Comparison of ENCODE assay signal across 15 cellular contexts in genomic region chr14:98368214-98368613, GRCh38.
A peak's percentile ranks its signal among the peaks of the same experiment; 100 is the strongest.
DNase-seq lines count a peak whose midpoint lies in the region; ATAC-seq and TF ChIP-seq lines count a peak whose summit lies in the region.
"Had no signal": no experiment of that assay in that cellular context is flagged by ENCODE, and none has a peak within 500 bp of the region (broad histone marks: within the 10 kb centered on the region; RNA-seq: fewer than 3 reads in every experiment).

No MANE protein-coding gene starts in this region.

- peaks cover 4% of the 10 kb centered on the region for H3K27me3 Mint-ChIP-seq in CD4-positive, CD25-positive, alpha-beta regulatory T cell
- H3K27me3 Mint-ChIP-seq: IgD-negative memory B cell had no signal

- 30 to 33% methylated on average over 1 of the region's 1 CpG for WGBS in esophagus squamous epithelium, 2 donors

- no peak overlapping the region for H3K27ac ChIP-seq in CD4-positive, CD25-positive, alpha-beta regulatory T cell (ENCODE audit: insufficient read depth, low read length, poor library complexity, severe bottlenecking)
- H3K27ac ChIP-seq in RWPE1 (peak overlapping the region; percentile 76), esophagus squamous epithelium (peak overlapping the region in 3 of 4 donors; percentile 48 to 76 (median 58))
- H3K27ac ChIP-seq: HL-60 had no signal

- H3K9me3 Mint-ChIP-seq in CD4-positive, CD25-positive, alpha-beta regulatory T cell, result peaks cover 0 to 8% (median 1%) of the 10 kb centered on the region in 7 donors

- intact Hi-C loops in esophagus squamous epithelium (cut with DNase I), result no loop called here

- POLR2A ChIA-PET in RWPE1 (lab: Yijun Ruan, JAX; ENCODE audit: low non-redundant PET), result no interaction called here

- no peaks in the 10 kb centered on the region for H3K36me3 ChIP-seq in CD4-positive, CD25-positive, alpha-beta regulatory T cell (ENCODE audit: control insufficient read depth, insufficient read depth, low read length)
- no peaks in the 10 kb centered on the region for H3K36me3 ChIP-seq in esophagus squamous epithelium

- no peak for ATAC-seq in CD4-positive, CD25-positive, alpha-beta regulatory T cell (ENCODE audit: low read depth in 2 of 2)
- no peak for ATAC-seq in GM21447 (IDR thresholded peaks at IDR 0.05; ENCODE audit: unreplicated experiment)

- CTCF ChIA-PET in RWPE1 (lab: Yijun Ruan, JAX), result no interaction called here

- no peak for TF ChIP-seq POLR2A in esophagus squamous epithelium (IDR thresholded peaks at IDR 0.05)

- peaks cover 3% of the 10 kb centered on the region for H3K36me3 Mint-ChIP-seq in CD4-positive, CD25-positive, alpha-beta regulatory T cell
- H3K36me3 Mint-ChIP-seq: IgD-negative memory B cell had no signal

- peaks cover 15 to 41% (median 25%) of the 10 kb centered on the region in 4 donors for H3K4me1 Mint-ChIP-seq in CD4-positive, CD25-positive, alpha-beta regulatory T cell
- H3K4me1 Mint-ChIP-seq: IgD-negative memory B cell had no signal

- H3K4me3 Mint-ChIP-seq in CD4-positive, CD25-positive, alpha-beta regulatory T cell, result peak overlapping the region in 3 of 4 donors; percentile 31 to 71 (median 68)
- H3K4me3 Mint-ChIP-seq: IgD-negative memory B cell had no signal

- no peak overlapping the region for H3K4me3 ChIP-seq in CD4-positive, CD25-positive, alpha-beta regulatory T cell (ENCODE audit: low read depth, low read length)
- H3K4me3 ChIP-seq in esophagus squamous epithelium, result no peak overlapping the region

- TF ChIP-seq CTCF in RWPE1 (conservative IDR thresholded peaks at IDR 0.05; ENCODE audit: low read depth), result no peak
- no peak for TF ChIP-seq CTCF in esophagus squamous epithelium (IDR thresholded peaks at IDR 0.05)

- H3K4me1 ChIP-seq in CD4-positive, CD25-positive, alpha-beta regulatory T cell (ENCODE audit: control insufficient read depth, insufficient read depth, low read length, poor library complexity, severe bottlenecking), result peaks cover 19% of the 10 kb centered on the region
- peaks cover 4 to 42% (median 6%) of the 10 kb centered on the region in 3 donors for H3K4me1 ChIP-seq in esophagus squamous epithelium

- DNase-seq in CD4-positive, CD25-positive, alpha-beta regulatory T cell, result peak in 1 of 3 donors; percentile 15
- DNase-seq in DMS153 (lab: John Stamatoyannopoulos, UW) (peak; percentile 66), RWPE1 (ENCODE audit: low spot score) (no peak), esophagus squamous epithelium (lab: John Stamatoyannopoulos, UW) (no peak), COR-L47 (lab: John Stamatoyannopoulos, UW) (no peak), SW 1271 (lab: John Stamatoyannopoulos, UW) (no peak)
- DNase-seq: GF-D8; GOT3; Kasumi-1; NCI-H187 treated with DMSO at 0.1 percent for 48 hours; NCI-H526; NK-92 treated with Interleukin-12 subunit alpha and Interleukin-12 subunit beta, amount 100 ng/mL, for 24 hours had no signal

- H3K9me3 ChIP-seq in CD4-positive, CD25-positive, alpha-beta regulatory T cell (ENCODE audit: control insufficient read depth in 2 of 2, low read length in 2 of 2), result no peaks in the 10 kb centered on the region
- H3K9me3 ChIP-seq in esophagus squamous epithelium, result no peaks in the 10 kb centered on the region

- peak overlapping the region; percentile 52 to 86 (median 60) for H3K27ac Mint-ChIP-seq in CD4-positive, CD25-positive, alpha-beta regulatory T cell
- H3K27ac Mint-ChIP-seq: IgD-negative memory B cell had no signal

- H3K27me3 ChIP-seq in CD4-positive, CD25-positive, alpha-beta regulatory T cell (ENCODE audit: control insufficient read depth, insufficient read depth, low read length), result no peaks in the 10 kb centered on the region
- no peaks in the 10 kb centered on the region for H3K27me3 ChIP-seq in esophagus squamous epithelium
